In genomic region chr14:52730708-52731111, GRCh38 we compare ENCODE assay signal across 8 cellular contexts. TPM values are rescaled to one million over a fixed set of nuclear protein-coding genes. Genes with fewer than 3 reads are reported as not detected.
DNase-seq lines count a peak whose midpoint lies in the region; TF ChIP-seq lines count a peak whose summit lies in the region.

No MANE protein-coding gene starts in this region.

- TF ChIP-seq CTCF in epithelial cell of esophagus (IDR thresholded peaks at IDR 0.05; ENCODE audit: insufficient read depth, low read depth, low read length, missing control alignments) (no peak), neutrophil (IDR thresholded peaks at IDR 0.05) (no peak)

- no peaks in the 10 kb centered on the region for H3K27me3 ChIP-seq in neutrophil

- peaks cover 14% of the 10 kb centered on the region for H3K36me3 ChIP-seq in neutrophil

- H3K4me1 ChIP-seq in neutrophil (ENCODE audit: control insufficient read depth in 1 of 2, insufficient read depth in 1 of 2, low read depth in 1 of 2, low read length in 1 of 2) = peaks cover 21 to 36% of the 10 kb centered on the region in 2 experiments

- peak overlapping the region; percentile 84 for H3K27ac ChIP-seq in neutrophil

- DNase-seq in DMS79 (lab: John Stamatoyannopoulos, UW) (peak; percentile 16), DMS79 treated with DMSO at 0.1 percent for 48 hours (lab: John Stamatoyannopoulos, UW) (no peak), RPMI7951 (ENCODE audit: low read depth) (peak; percentile 16), epithelial cell of esophagus (ENCODE audit: low read depth) (peak; percentile 29), kidney tubule cell (ENCODE audit: low spot score) (no peak), H4 (ENCODE audit: low spot score) (no peak), DMS53 (lab: John Stamatoyannopoulos, UW) (no peak)

- peak overlapping the region; percentile 92 for H3K4me3 ChIP-seq in epithelial cell of esophagus (ENCODE audit: low read length)
- peak overlapping the region; percentile 90 to 99 for H3K4me3 ChIP-seq in neutrophil (ENCODE audit: low read depth in 1 of 2, low read length in 1 of 2)

- H3K9me3 ChIP-seq in neutrophil = no peaks in the 10 kb centered on the region

RNA-seq across cellular contexts. Expression of gene STYX, which starts 0.7 kb away (rescaled TPM):
- total RNA-seq in RPMI7951 (2014; rRNA removed; shearing (Covaris generic)) = 13.4 and 15.9 TPM in 2 replicates
- 7.2 and 10.5 TPM in 2 replicates for total RNA-seq in H4 (2014; rRNA removed; shearing (Covaris generic))

RNA-seq across cellular contexts. Expression of gene PSMC6, which starts 23.7 kb away (rescaled TPM):
- total RNA-seq in RPMI7951 (2014; rRNA removed; shearing (Covaris generic)) = 162 and 186 TPM in 2 replicates
- 153 and 175 TPM in 2 replicates for total RNA-seq in H4 (2014; rRNA removed; shearing (Covaris generic))

RNA-seq across cellular contexts. Expression of gene ERO1A, which starts 35.4 kb away (rescaled TPM):
- 85.4 and 86.5 TPM in 2 replicates for total RNA-seq in RPMI7951 (2014; rRNA removed; shearing (Covaris generic))
- 63.3 and 73.6 TPM in 2 replicates for total RNA-seq in H4 (2014; rRNA removed; shearing (Covaris generic))

Comparison
In these comparisons a context has a peak if more than half of its experiments do, and no peak if none do; other contexts are left out.
1. DNase-seq: peak in DMS79 (single experiment), RPMI7951 (single experiment) and epithelial cell of esophagus (single experiment); none in DMS79 treated with DMSO at 0.1 percent for 48 hours (single experiment), kidney tubule cell (single experiment), H4 (single experiment) and DMS53 (single experiment).